18 cellular contexts compared by ENCODE assay signal in the genomic region with DNA sequence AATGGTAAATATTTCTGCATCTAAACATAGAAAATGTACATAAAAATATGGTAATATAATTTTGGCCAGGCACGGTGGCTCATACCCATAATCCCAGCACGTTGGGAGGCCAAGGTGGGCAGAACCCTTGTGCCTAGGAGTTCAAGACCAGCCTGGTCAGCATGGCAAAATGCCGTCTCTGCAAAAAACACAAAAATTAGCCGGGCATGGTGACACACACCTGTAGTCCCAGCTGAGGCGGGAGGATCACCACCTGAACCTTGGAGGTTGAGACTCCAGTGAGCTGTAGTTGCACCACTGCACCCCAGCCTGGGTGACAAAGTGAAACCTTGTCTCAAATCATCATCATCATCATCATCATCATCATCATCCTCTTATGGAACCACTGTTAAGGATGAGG.
A peak's percentile ranks its signal among the peaks of the same experiment; 100 is the strongest.
DNase-seq lines count a peak whose midpoint lies in the region; ATAC-seq and TF ChIP-seq lines count a peak whose summit lies in the region.
"Had no signal": no experiment of that assay in that cellular context is flagged by ENCODE, and none has a peak within 500 bp of the region (broad histone marks: within the 10 kb centered on the region; RNA-seq: fewer than 3 reads in every experiment).

No MANE protein-coding gene starts in this region.

- no peak overlapping the region for H3K27ac ChIP-seq in HEK293 (ENCODE audit: extremely low read depth, low read depth, low read length)
- no peak overlapping the region for H3K27ac ChIP-seq in thyroid gland
- H3K27ac ChIP-seq: 22Rv1; A549; BLaER1 treated with 17β-estradiol and CSF1 and Interleukin-3, amounts not matched to agents 10 nM and 100 nM; C4-2B had no signal

- no peaks in the 10 kb centered on the region for H3K27me3 Mint-ChIP-seq in activated CD8-positive, alpha-beta memory T cell treated with anti-CD3 and anti-CD28 coated beads, Interleukin-2, amount 10 ng/mL, durations not matched to agents 7 days and 5 days
- no peaks in the 10 kb centered on the region for H3K27me3 Mint-ChIP-seq in activated CD4-positive, alpha-beta T cell treated with anti-CD3 and anti-CD28 coated beads, Interleukin-2, amount 10 ng/mL, durations not matched to agents 24 days and 14 days

- H3K4me3 Mint-ChIP-seq in activated CD8-positive, alpha-beta memory T cell treated with anti-CD3 and anti-CD28 coated beads, Interleukin-2, amount 10 ng/mL, durations not matched to agents 7 days and 5 days = no peak overlapping the region
- H3K4me3 Mint-ChIP-seq in activated CD4-positive, alpha-beta T cell treated with anti-CD3 and anti-CD28 coated beads, Interleukin-2, amount 10 ng/mL, durations not matched to agents 24 days and 14 days = no peak overlapping the region
- H3K4me3 Mint-ChIP-seq: B cell; CD4-positive, alpha-beta T cell; CD8-positive, alpha-beta T cell had no signal

- no peak overlapping the region for H3K27ac Mint-ChIP-seq in activated CD8-positive, alpha-beta memory T cell treated with anti-CD3 and anti-CD28 coated beads, Interleukin-2, amount 10 ng/mL, durations not matched to agents 7 days and 5 days
- H3K27ac Mint-ChIP-seq in activated CD4-positive, alpha-beta T cell treated with anti-CD3 and anti-CD28 coated beads, Interleukin-2, amount 10 ng/mL, durations not matched to agents 24 days and 14 days = no peak overlapping the region
- H3K27ac Mint-ChIP-seq: B cell; CD4-positive, alpha-beta T cell; CD8-positive, alpha-beta T cell had no signal

- 47 to 55% methylated on average over 5 of the region's 5 CpGs for WGBS in thyroid gland, 2 donors

- H3K4me1 ChIP-seq in HEK293 (ENCODE audit: control insufficient read depth, insufficient read depth, low read length) (no peaks in the 10 kb centered on the region), thyroid gland (no peaks in the 10 kb centered on the region)
- H3K4me1 ChIP-seq: A549, Caco-2 had no signal

- POLR2A ChIA-PET in HEK293 (lab: Yijun Ruan, JAX) = no interaction called here

- H3K36me3 Mint-ChIP-seq in activated CD8-positive, alpha-beta memory T cell treated with anti-CD3 and anti-CD28 coated beads, Interleukin-2, amount 10 ng/mL, durations not matched to agents 7 days and 5 days = no peaks in the 10 kb centered on the region
- no peaks in the 10 kb centered on the region for H3K36me3 Mint-ChIP-seq in activated CD4-positive, alpha-beta T cell treated with anti-CD3 and anti-CD28 coated beads, Interleukin-2, amount 10 ng/mL, durations not matched to agents 24 days and 14 days (ENCODE audit: low read depth)
- H3K36me3 Mint-ChIP-seq: CD8-positive, alpha-beta T cell had no signal

- no peaks in the 10 kb centered on the region for H3K27me3 ChIP-seq in thyroid gland
- H3K27me3 ChIP-seq: BLaER1 treated with 17β-estradiol and CSF1 and Interleukin-3, amounts not matched to agents 10 nM and 100 nM had no signal

- no peak for ATAC-seq in activated CD8-positive, alpha-beta memory T cell treated with anti-CD3 and anti-CD28 coated beads, Interleukin-2, amount 10 ng/mL, durations not matched to agents 7 days and 5 days
- ATAC-seq: A549; CD8-positive, alpha-beta T cell had no signal

- TF ChIP-seq CTCF in HEK293 (tag by site-specific recombination; IDR thresholded peaks at IDR 0.05) = no peak
- no peak for TF ChIP-seq CTCF in thyroid gland (IDR thresholded peaks at IDR 0.05)

- no peak for TF ChIP-seq POLR2A in thyroid gland (IDR thresholded peaks at IDR 0.05)

- CTCF ChIA-PET in activated CD8-positive, alpha-beta memory T cell treated with anti-CD3 and anti-CD28 coated beads, Interleukin-2, amount 10 ng/mL, durations not matched to agents 7 days and 5 days (lab: Charles Lee) = no interaction called here
- CTCF ChIA-PET in HEK293 (lab: Yijun Ruan, JAX) = no interaction called here

- no peaks in the 10 kb centered on the region for H3K9me3 Mint-ChIP-seq in activated CD8-positive, alpha-beta memory T cell treated with anti-CD3 and anti-CD28 coated beads, Interleukin-2, amount 10 ng/mL, durations not matched to agents 7 days and 5 days (ENCODE audit: low read depth)
- no peaks in the 10 kb centered on the region for H3K9me3 Mint-ChIP-seq in activated CD4-positive, alpha-beta T cell treated with anti-CD3 and anti-CD28 coated beads, Interleukin-2, amount 10 ng/mL, durations not matched to agents 24 days and 14 days
- H3K9me3 Mint-ChIP-seq: CD4-positive, alpha-beta T cell; CD8-positive, alpha-beta T cell had no signal

- DNase-seq in activated CD8-positive, alpha-beta memory T cell treated with anti-CD3 and anti-CD28 coated beads, Interleukin-2, amount 10 ng/mL, durations not matched to agents 7 days and 5 days = peak; percentile 14
- DNase-seq in activated CD8-positive, alpha-beta memory T cell treated with anti-CD3 and anti-CD28 coated beads, Interleukin-2, amount 50 U/mL, for 48 hours = no peak
- DNase-seq in islet precursor cell (peak; percentile 18), thyroid gland (no peak)
- DNase-seq in activated CD4-positive, alpha-beta T cell treated with anti-CD3 and anti-CD28 coated beads, Interleukin-2, amount 10 ng/mL, durations not matched to agents 24 days and 14 days = no peak
- DNase-seq: AML-193; Caco-2; Calu3; CD4-positive, alpha-beta T cell; CD8-positive, alpha-beta T cell; DMS79 treated with DMSO at 0.1 percent for 48 hours; GF-D8 had no signal

- intact Hi-C loops in thyroid gland (cut with DNase I) = no loop called here
- intact Hi-C loops in activated CD4-positive, alpha-beta T cell treated with anti-CD3 and anti-CD28 coated beads, Interleukin-2, amount 10 ng/mL, durations not matched to agents 24 days and 14 days (cut with micrococcal nuclease) = no loop called here

- H3K36me3 ChIP-seq in HEK293 (ENCODE audit: control insufficient read depth in 2 of 2, insufficient read depth in 1 of 2, low read length in 2 of 2) = no peaks in the 10 kb centered on the region
- H3K36me3 ChIP-seq in thyroid gland = no peaks in the 10 kb centered on the region
- H3K36me3 ChIP-seq: BLaER1 treated with 17β-estradiol and CSF1 and Interleukin-3, amounts not matched to agents 10 nM and 100 nM had no signal

- H3K4me3 ChIP-seq in HEK293 (ENCODE audit: low read depth, low read length) (no peak overlapping the region), thyroid gland (replicated peaks in 1 of 3) (no peak overlapping the region)
- H3K4me3 ChIP-seq: A549; BLaER1 treated with 17β-estradiol and CSF1 and Interleukin-3, amounts not matched to agents 10 nM and 100 nM had no signal

- H3K9me3 ChIP-seq in HEK293 (ENCODE audit: control insufficient read depth, insufficient read depth, low read depth, low read length) (no peaks in the 10 kb centered on the region), thyroid gland (no peaks in the 10 kb centered on the region)
- H3K9me3 ChIP-seq: A549; BLaER1 treated with 17β-estradiol and CSF1 and Interleukin-3, amounts not matched to agents 10 nM and 100 nM; Caco-2 had no signal

- no peaks in the 10 kb centered on the region for H3K4me1 Mint-ChIP-seq in activated CD8-positive, alpha-beta memory T cell treated with anti-CD3 and anti-CD28 coated beads, Interleukin-2, amount 10 ng/mL, durations not matched to agents 7 days and 5 days
- H3K4me1 Mint-ChIP-seq in activated CD4-positive, alpha-beta T cell treated with anti-CD3 and anti-CD28 coated beads, Interleukin-2, amount 10 ng/mL, durations not matched to agents 24 days and 14 days = no peaks in the 10 kb centered on the region
- H3K4me1 Mint-ChIP-seq: B cell had no signal

TF ChIP-seq in HEK293, 187 proteins besides CTCF, POLR2A, EP300 and RAD21:
- TF ChIP-seq, protein P1, sequence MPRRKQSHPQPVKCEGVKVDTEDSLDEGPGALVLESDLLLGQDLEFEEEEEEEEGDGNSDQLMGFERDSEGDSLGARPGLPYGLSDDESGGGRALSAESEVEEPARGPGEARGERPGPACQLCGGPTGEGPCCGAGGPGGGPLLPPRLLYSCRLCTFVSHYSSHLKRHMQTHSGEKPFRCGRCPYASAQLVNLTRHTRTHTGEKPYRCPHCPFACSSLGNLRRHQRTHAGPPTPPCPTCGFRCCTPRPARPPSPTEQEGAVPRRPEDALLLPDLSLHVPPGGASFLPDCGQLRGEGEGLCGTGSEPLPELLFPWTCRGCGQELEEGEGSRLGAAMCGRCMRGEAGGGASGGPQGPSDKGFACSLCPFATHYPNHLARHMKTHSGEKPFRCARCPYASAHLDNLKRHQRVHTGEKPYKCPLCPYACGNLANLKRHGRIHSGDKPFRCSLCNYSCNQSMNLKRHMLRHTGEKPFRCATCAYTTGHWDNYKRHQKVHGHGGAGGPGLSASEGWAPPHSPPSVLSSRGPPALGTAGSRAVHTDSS (tag by site-specific recombination; IDR thresholded peaks at IDR 0.05) = peak; percentile 42; the same call in 1 of the 2 replicates
- TF ChIP-seq ZBTB8A (tag by site-specific recombination; IDR thresholded peaks at IDR 0.05) (no peak), ZFP69B (tag by site-specific recombination; IDR thresholded peaks at IDR 0.05) (no peak)

Comparison
In these comparisons a context has a peak if more than half of its experiments do, and no peak if none do; other contexts are left out.
1. DNase-seq: peak in activated CD8-positive, alpha-beta memory T cell treated with anti-CD3 and anti-CD28 coated beads, Interleukin-2, amount 10 ng/mL, durations not matched to agents 7 days and 5 days (single experiment) and islet precursor cell (single experiment); none in activated CD8-positive, alpha-beta memory T cell treated with anti-CD3 and anti-CD28 coated beads, Interleukin-2, amount 50 U/mL, for 48 hours (single experiment), thyroid gland (0 of 2) and activated CD4-positive, alpha-beta T cell treated with anti-CD3 and anti-CD28 coated beads, Interleukin-2, amount 10 ng/mL, durations not matched to agents 24 days and 14 days (single experiment).